8 cellular contexts compared by ENCODE assay signal in the genomic region with DNA sequence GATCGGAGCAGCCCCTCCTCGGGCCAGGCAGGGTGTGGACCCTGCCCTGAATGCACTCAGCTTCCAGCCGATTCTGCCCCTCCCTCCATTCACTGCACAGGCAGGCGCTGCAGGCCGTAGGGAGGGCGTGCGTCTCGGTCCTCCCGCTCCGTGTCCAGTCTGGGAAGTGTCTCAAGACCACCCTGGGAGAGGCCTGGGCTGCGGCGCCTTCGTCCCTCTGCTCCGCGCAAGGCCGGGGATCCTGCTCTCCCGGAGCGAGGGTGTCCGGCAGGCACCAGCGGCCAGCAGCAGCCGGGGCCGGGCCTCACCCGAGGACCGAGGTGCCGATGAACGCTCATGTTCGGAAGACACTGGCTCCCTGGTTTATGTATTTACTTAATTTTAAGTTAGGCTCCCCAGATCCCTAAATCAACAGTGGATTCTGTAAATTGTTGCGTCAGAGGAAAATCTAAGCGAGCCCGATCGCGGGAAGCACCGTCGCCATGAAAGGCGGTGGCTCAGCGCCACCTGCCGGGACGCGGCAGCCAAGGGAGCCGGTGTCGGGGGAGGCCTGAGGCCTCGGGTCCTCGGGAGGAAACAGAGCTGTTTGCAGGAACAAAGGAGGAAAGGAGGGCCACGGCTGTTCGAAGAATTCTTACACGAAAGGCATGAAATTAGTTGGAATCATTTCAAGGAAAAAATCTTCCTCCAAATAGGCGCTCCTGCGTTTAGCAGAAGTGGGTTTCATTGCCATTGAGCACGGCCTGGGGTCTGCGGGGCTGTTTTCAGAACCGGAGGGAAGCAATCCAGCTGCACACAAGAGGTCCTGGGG.
A peak's percentile ranks its signal among the peaks of the same experiment; 100 is the strongest.
DNase-seq lines count a peak whose midpoint lies in the region; ATAC-seq, FAIRE-seq and TF ChIP-seq lines count a peak whose summit lies in the region.

No MANE protein-coding gene starts in this region.

- in situ Hi-C loops in G401 (cut with HindIII; ENCODE audit: low sequenced_read_pairs), result no loop called here

- TF ChIP-seq POLR2A in GM12891 (IDR thresholded peaks at IDR 0.05; ENCODE audit: low read depth, low read length), result no peak

- no peaks in the 10 kb centered on the region for H3K36me3 ChIP-seq in iPS-15b (ENCODE audit: control insufficient read depth, insufficient read depth, low read length)

- H3K4me1 ChIP-seq in iPS-15b (ENCODE audit: control insufficient read depth, insufficient read depth, low read length), result no peaks in the 10 kb centered on the region

- no peaks in the 10 kb centered on the region for H3K9me3 ChIP-seq in iPS-15b (ENCODE audit: control insufficient read depth, insufficient read depth, low read length)

- ATAC-seq in sciatic nerve (peak; percentile 82), HG03439 (IDR thresholded peaks at IDR 0.05; ENCODE audit: unreplicated experiment) (no peak), HG03108 (IDR thresholded peaks at IDR 0.05; ENCODE audit: unreplicated experiment) (no peak)

- H3K9ac ChIP-seq in iPS-15b (ENCODE audit: low read depth, low read length), result no peak overlapping the region

- intact Hi-C loops in sciatic nerve (cut with DNase I), result no loop called here

- H3K4me3 ChIP-seq in iPS-15b (ENCODE audit: low read depth, low read length), result peak overlapping the region; percentile 42

- DNase-seq in G401 (ENCODE audit: low spot score) (peak; percentile 77), NCI-H1694 (lab: John Stamatoyannopoulos, UW) (peak; percentile 68), astrocyte of the hippocampus (ENCODE audit: low read depth, low spot score) (peak; percentile 84), sciatic nerve (ENCODE audit: low spot score) (peak; percentile 75), GM12891 (ENCODE audit: insufficient read length, low spot score) (no peak)

- FAIRE-seq in GM12891 (lab: Jason Lieb, UNC), result no peak

- H3K27me3 ChIP-seq in iPS-15b (ENCODE audit: control insufficient read depth, insufficient read depth, low read length), result peaks cover 2% of the 10 kb centered on the region

TF ChIP-seq in GM12891, 5 proteins besides CTCF, POLR2A, EP300 and RAD21:
- TF ChIP-seq SPI1 (IDR thresholded peaks at IDR 0.05; ENCODE audit: low read depth, low read length) (no peak), POLR2AphosphoS5 (IDR thresholded peaks at IDR 0.05; ENCODE audit: low read depth, low read length) (no peak), PAX5 (IDR thresholded peaks at IDR 0.05; ENCODE audit: insufficient read depth, low read length, severe bottlenecking) (no peak), POU2F2 (IDR thresholded peaks at IDR 0.05; ENCODE audit: low read depth, low read length) (no peak), TAF1 (IDR thresholded peaks at IDR 0.05; ENCODE audit: low read depth, low read length) (no peak)
